20 cellular contexts compared by ENCODE assay signal in the genomic region with DNA sequence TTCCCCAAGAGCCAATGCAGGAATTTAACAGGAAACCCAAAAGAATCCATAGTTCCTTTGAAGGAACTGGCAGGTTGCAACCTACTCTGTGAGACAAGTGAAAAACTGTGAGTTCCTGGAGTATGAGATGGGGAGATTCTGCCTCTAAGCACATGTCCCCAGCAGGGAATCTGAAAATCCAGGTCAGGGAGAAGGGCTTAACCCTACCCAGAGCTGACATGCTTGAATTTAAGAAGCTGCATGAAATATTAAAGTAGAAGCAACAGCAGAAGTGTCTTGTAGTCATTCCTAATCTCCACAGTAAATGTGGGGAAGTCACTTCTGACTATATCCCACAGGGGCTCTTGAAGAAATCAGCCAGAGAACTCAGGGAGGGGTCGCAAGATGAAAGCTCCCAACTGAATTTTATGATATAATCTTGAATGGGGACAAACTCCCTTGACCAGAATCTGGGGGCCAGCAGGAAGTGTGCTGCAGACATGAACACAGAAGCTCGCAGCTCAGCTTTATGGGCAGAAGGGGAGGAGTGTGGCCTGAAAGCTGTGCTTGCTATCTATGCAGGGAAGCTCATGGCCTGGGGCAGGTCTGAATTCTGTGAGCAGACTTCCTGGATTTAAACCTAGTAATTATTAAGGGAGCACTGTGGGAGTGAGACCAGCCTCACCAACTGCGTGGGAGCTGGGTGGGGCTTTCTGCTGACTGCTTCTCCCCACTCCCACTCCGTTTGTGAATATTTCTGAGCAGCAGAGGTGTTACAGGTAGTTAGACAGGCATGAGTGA.
DNase-seq lines count a peak whose midpoint lies in the region; ATAC-seq and TF ChIP-seq lines count a peak whose summit lies in the region.
"Had no signal": no experiment of that assay in that cellular context is flagged by ENCODE, and none has a peak within 500 bp of the region (broad histone marks: within the 10 kb centered on the region; RNA-seq: fewer than 3 reads in every experiment).

No MANE protein-coding gene starts in this region.

- no peak for TF ChIP-seq CTCF in H9 (conservative IDR thresholded peaks at IDR 0.05)
- no peak for TF ChIP-seq CTCF in endothelial cell (IDR thresholded peaks at IDR 0.05; ENCODE audit: unreplicated experiment)
- no peak for TF ChIP-seq CTCF in tibial artery (IDR thresholded peaks at IDR 0.05)

- peaks cover 26 to 31% of the 10 kb centered on the region in 2 experiments for H3K4me1 Mint-ChIP-seq in H9
- H3K4me1 Mint-ChIP-seq in endothelial cell (ENCODE audit: unreplicated experiment): peaks cover 18% of the 10 kb centered on the region

- H3K9me3 Mint-ChIP-seq in H9: no peaks in the 10 kb centered on the region
- no peaks in the 10 kb centered on the region for H3K9me3 Mint-ChIP-seq in endothelial cell (ENCODE audit: unreplicated experiment)

- H2BK12ac ChIP-seq in H9 (ENCODE audit: insufficient read length, low read depth, low read length) (no peak overlapping the region), neuronal stem cell (ENCODE audit: low read length) (no peak overlapping the region)

- intact Hi-C loops in tibial artery (cut with DNase I; ENCODE audit: low total_unique reads): no loop called here

- H3K79me2 ChIP-seq in H9 (ENCODE audit: insufficient read depth, low read length): no peaks in the 10 kb centered on the region

- H3K36me3 Mint-ChIP-seq in H9 (ENCODE audit: insufficient read depth in 1 of 3, low read depth in 3 of 3) (no peaks in the 10 kb centered on the region), endothelial cell (ENCODE audit: low read depth, unreplicated experiment) (no peaks in the 10 kb centered on the region)
- H3K36me3 Mint-ChIP-seq: activated naive CD8-positive, alpha-beta T cell had no signal

- no peak overlapping the region for H2BK120ac ChIP-seq in H9 (ENCODE audit: low read depth, low read length, poor library complexity, severe bottlenecking)
- H2BK120ac ChIP-seq in neuronal stem cell (ENCODE audit: low read depth, low read length): no peak overlapping the region

- no CpG with 5 or more reads among the region's 4 CpGs for WGBS in H9 (ENCODE audit: extremely low coverage, insufficient read length, low lambda C conversion rate)
- WGBS in neuronal stem cell (ENCODE audit: extremely low coverage in 2 of 2, insufficient read length in 2 of 2, insufficient replicate concordance in 1 of 2), 2 donors: no CpG with 5 or more reads among the region's 4 CpGs

- no peak overlapping the region for H3K4me3 ChIP-seq in neuronal stem cell (ENCODE audit: low read length in 2 of 2)
- H3K4me3 ChIP-seq in tibial artery: no peak overlapping the region
- H3K4me3 ChIP-seq: heart right ventricle, ovary, skin epidermis had no signal

- no peak overlapping the region for H3T11ph ChIP-seq in H9 (ENCODE audit: low read length)

- H3K4me1 ChIP-seq in H9 (ENCODE audit: insufficient read depth, low read length): no peaks in the 10 kb centered on the region
- peaks cover 0 to 6% of the 10 kb centered on the region in 2 donors for H3K4me1 ChIP-seq in neuronal stem cell (ENCODE audit: control insufficient read depth in 2 of 2, insufficient read depth in 1 of 2, low read depth in 1 of 2, low read length in 2 of 2)
- H3K4me1 ChIP-seq in tibial artery: no peaks in the 10 kb centered on the region
- H3K4me1 ChIP-seq: heart right ventricle had no signal

- no peak overlapping the region for H4K91ac ChIP-seq in H9 (ENCODE audit: insufficient read length, low read depth, low read length)
- no peak overlapping the region for H4K91ac ChIP-seq in neuronal stem cell (ENCODE audit: low read depth, low read length, poor library complexity)

- H3K9me3 ChIP-seq in H9 (ENCODE audit: control insufficient read depth, low read depth, low read length) (no peaks in the 10 kb centered on the region), neuronal stem cell (replicated peaks in 1 of 2; ENCODE audit: control insufficient read depth in 2 of 2, insufficient read depth in 1 of 2, low read depth in 1 of 2, low read length in 2 of 2) (no peaks in the 10 kb centered on the region), tibial artery (no peaks in the 10 kb centered on the region)
- H3K9me3 ChIP-seq: heart right ventricle, ovary had no signal

- H4K5ac ChIP-seq in H9 (ENCODE audit: insufficient read length, low read depth, low read length): no peak overlapping the region

- H3K27ac ChIP-seq in H9 (ENCODE audit: insufficient read length, low read depth, low read length) (no peak overlapping the region), neuronal stem cell (replicated peaks; ENCODE audit: low read length) (no peak overlapping the region), tibial artery (no peak overlapping the region)
- H3K27ac ChIP-seq: brain microvascular endothelial cell, heart right ventricle, ovary, skin epidermis had no signal

- no peak overlapping the region for H3K18ac ChIP-seq in H9 (ENCODE audit: insufficient read length, low read depth, low read length)
- H3K18ac ChIP-seq in neuronal stem cell (ENCODE audit: low read length): peak overlapping the region; percentile 57

- H2AFZ ChIP-seq in H9 (ENCODE audit: low read length) (peak overlapping the region; percentile 69), neuronal stem cell (ENCODE audit: low read length) (peak overlapping the region; percentile 76)

- ATAC-seq in HG03280 (IDR thresholded peaks at IDR 0.05; ENCODE audit: unreplicated experiment): no peak
- ATAC-seq: esophagus mucosa, HCT116, heart right ventricle had no signal

- H3K36me3 ChIP-seq in neuronal stem cell (replicated peaks in 1 of 2; ENCODE audit: control insufficient read depth in 2 of 2, insufficient read depth in 2 of 2, low read length in 2 of 2) (no peaks in the 10 kb centered on the region), tibial artery (no peaks in the 10 kb centered on the region)
- H3K36me3 ChIP-seq: brain microvascular endothelial cell, heart right ventricle, ovary had no signal

- H3K4me2 ChIP-seq in H9 (ENCODE audit: insufficient read depth, insufficient read length, low read length) (no peak overlapping the region), neuronal stem cell (ENCODE audit: insufficient read depth, low read length, poor library complexity, severe bottlenecking) (no peak overlapping the region)

- no peak overlapping the region for H2AK5ac ChIP-seq in H9 (ENCODE audit: insufficient read length, low read length)
- H2AK5ac ChIP-seq in neuronal stem cell (ENCODE audit: low read depth, low read length): no peak overlapping the region

- no peak overlapping the region for H2BK20ac ChIP-seq in H9 (ENCODE audit: low read depth, low read length, poor library complexity, severe bottlenecking)

- no peak overlapping the region for H3K23ac ChIP-seq in H9 (ENCODE audit: insufficient read length, low read depth, low read length)
- H3K23ac ChIP-seq in neuronal stem cell (ENCODE audit: low read depth, low read length, poor library complexity): no peak overlapping the region

- H3K27ac Mint-ChIP-seq in H9 (0 out of 7 replicates have a peak overlapping the region, but pooled peaks of 2 of the 3 experiments have one; percentile 15 to 63), endothelial cell (ENCODE audit: unreplicated experiment) (peak overlapping the region; percentile 65)
- H3K27ac Mint-ChIP-seq: activated naive CD8-positive, alpha-beta T cell had no signal

- H3K79me1 ChIP-seq in H9 (ENCODE audit: insufficient read depth, low read depth, low read length, poor library complexity, severe bottlenecking): no peaks in the 10 kb centered on the region
- H3K79me1 ChIP-seq in neuronal stem cell (ENCODE audit: low read depth, low read length): no peaks in the 10 kb centered on the region

- no peaks in the 10 kb centered on the region for H4K20me1 ChIP-seq in H9 (ENCODE audit: control insufficient read depth, insufficient read depth, insufficient read length)

- H3K56ac ChIP-seq in H9 (ENCODE audit: insufficient read length, low read depth, low read length): no peak overlapping the region

- no peak overlapping the region for H3K9ac ChIP-seq in H9 (ENCODE audit: extremely low read depth, insufficient read length, low read length)
- no peak overlapping the region for H3K9ac ChIP-seq in neuronal stem cell (ENCODE audit: low read depth, low read length, poor library complexity)

- H3K23me2 ChIP-seq in H9 (ENCODE audit: insufficient read length, low read depth, low read length, poor library complexity, severe bottlenecking): no peaks in the 10 kb centered on the region

- H3K27me3 Mint-ChIP-seq in H9 (ENCODE audit: low read depth) (no peaks in the 10 kb centered on the region), endothelial cell (ENCODE audit: unreplicated experiment) (no peaks in the 10 kb centered on the region)
- H3K27me3 Mint-ChIP-seq: activated naive CD8-positive, alpha-beta T cell had no signal

- no peak overlapping the region for H3K4me3 Mint-ChIP-seq in H9
- H3K4me3 Mint-ChIP-seq in endothelial cell (ENCODE audit: unreplicated experiment): no peak overlapping the region
- H3K4me3 Mint-ChIP-seq: activated naive CD8-positive, alpha-beta T cell had no signal

- no peaks in the 10 kb centered on the region for H3K27me3 ChIP-seq in H9 (ENCODE audit: insufficient read depth, low read length)
- H3K27me3 ChIP-seq in neuronal stem cell (ENCODE audit: control insufficient read depth in 3 of 3, insufficient read depth in 3 of 3, low read depth in 1 of 3, low read length in 3 of 3): no peaks in the 10 kb centered on the region
- H3K27me3 ChIP-seq in tibial artery: no peaks in the 10 kb centered on the region
- H3K27me3 ChIP-seq: brain microvascular endothelial cell, heart right ventricle, ovary had no signal

- H3K14ac ChIP-seq in H9 (ENCODE audit: insufficient read depth, low read length) (no peak overlapping the region), neuronal stem cell (ENCODE audit: low read length) (no peak overlapping the region)

- DNase-seq in H9 (no peak), NCI-H69 (lab: John Stamatoyannopoulos, UW) (peak; percentile 28), endothelial cell (ENCODE audit: low spot score) (no peak), neuronal stem cell (ENCODE audit: low spot score) (no peak), NCI-H526 treated with DMSO at 0.1 percent for 48 hours (lab: John Stamatoyannopoulos, UW) (no peak), tibial artery (no peak)
- DNase-seq: activated CD4-positive, alpha-beta T cell treated with anti-CD3 and anti-CD28 coated beads, Interleukin-2, amount 50 U/mL, for 4 hours; brain microvascular endothelial cell; dermis blood vessel endothelial cell; heart right ventricle; kidney glomerular epithelial cell; NCI-H1105 treated with DMSO at 0.1 percent for 48 hours; NCI-H345; ovary; SHP77 treated with DMSO at 0.1 percent for 48 hours had no signal

- H2BK5ac ChIP-seq in H9 (ENCODE audit: insufficient read length, low read length): no peak overlapping the region
- no peak overlapping the region for H2BK5ac ChIP-seq in neuronal stem cell (ENCODE audit: low read length)

- H2BK15ac ChIP-seq in H9 (ENCODE audit: low read depth, low read length) (no peak overlapping the region), neuronal stem cell (ENCODE audit: low read length) (peak overlapping the region; percentile 67)

- H4K8ac ChIP-seq in H9 (replicated peaks; ENCODE audit: insufficient read length, low read depth, low read length) (no peak overlapping the region), neuronal stem cell (ENCODE audit: low read depth, low read length) (no peak overlapping the region)

- H3K4ac ChIP-seq in H9 (ENCODE audit: low read depth, low read length) (no peak overlapping the region), neuronal stem cell (ENCODE audit: low read length) (no peak overlapping the region)
